Comparison of ENCODE assay signal across 18 cellular contexts in genomic region chr3:72432271-72432670, GRCh38.
"Had no signal": no experiment of that assay in that cellular context is flagged by ENCODE, and none has a peak within 500 bp of the region (broad histone marks: within the 10 kb centered on the region; RNA-seq: fewer than 3 reads in every experiment).

No MANE protein-coding gene starts in this region.

- H3K4me3 Mint-ChIP-seq: mesothelial cell of epicardium; natural killer cell; stimulated activated effector memory CD8-positive, alpha-beta T cell treated with anti-CD3 and anti-CD28 coated beads, Interleukin-12 subunit alpha, Interleukin-12 subunit beta, amount 100 ng/mL, for 72 hours; stimulated activated naive CD8-positive, alpha-beta T cell treated with anti-CD3 and anti-CD28 coated beads, Interleukin-15, Interleukin-2, amounts not matched to agents 100 ng/mL and 50 ng/mL, for 24 hours had no signal

- H3K9me3 Mint-ChIP-seq: mesothelial cell of epicardium; natural killer cell; stimulated activated effector memory CD8-positive, alpha-beta T cell treated with anti-CD3 and anti-CD28 coated beads, Interleukin-12 subunit alpha, Interleukin-12 subunit beta, amount 100 ng/mL, for 72 hours; stimulated activated naive CD8-positive, alpha-beta T cell treated with anti-CD3 and anti-CD28 coated beads, Interleukin-15, Interleukin-2, amounts not matched to agents 100 ng/mL and 50 ng/mL, for 24 hours had no signal

- H3K27me3 Mint-ChIP-seq: stimulated activated naive CD8-positive, alpha-beta T cell treated with anti-CD3 and anti-CD28 coated beads, Interleukin-15, Interleukin-2, amounts not matched to agents 100 ng/mL and 50 ng/mL, for 24 hours had no signal

- H3K27ac Mint-ChIP-seq: mesothelial cell of epicardium; natural killer cell; stimulated activated effector memory CD8-positive, alpha-beta T cell treated with anti-CD3 and anti-CD28 coated beads, Interleukin-12 subunit alpha, Interleukin-12 subunit beta, amount 100 ng/mL, for 72 hours; stimulated activated naive CD8-positive, alpha-beta T cell treated with anti-CD3 and anti-CD28 coated beads, Interleukin-15, Interleukin-2, amounts not matched to agents 100 ng/mL and 50 ng/mL, for 24 hours had no signal

- ATAC-seq: esophagus mucosa; heart left ventricle; left lobe of liver; natural killer cell; right lobe of liver; stimulated activated effector memory CD8-positive, alpha-beta T cell treated with anti-CD3 and anti-CD28 coated beads, Interleukin-12 subunit alpha, Interleukin-12 subunit beta, amount 100 ng/mL, for 72 hours; upper lobe of right lung had no signal

- DNase-seq: cortex of kidney; dorsolateral prefrontal cortex; effector CD8-positive, alpha-beta T cell; heart left ventricle; hippocampal formation; mammary epithelial cell; natural killer cell; retina; right lobe of liver; stimulated activated CD4-positive, alpha-beta T cell treated with anti-CD3 and anti-CD28 coated beads, Interleukin-4, amount 100 ng/mL, for 1 hour; stimulated activated CD8-positive, alpha-beta memory T cell treated with anti-CD3 and anti-CD28 coated beads, Interleukin-4, amount 100 ng/mL, for 48 hours; tibial artery; upper lobe of right lung had no signal

- H3K36me3 Mint-ChIP-seq: natural killer cell had no signal
